ENCODE assay signal across 12 cellular contexts in genomic region chr3:155890671-155891190, GRCh38. TPM values are rescaled to one million over a fixed set of nuclear protein-coding genes. Genes with fewer than 3 reads are reported as not detected.
A peak's percentile ranks its signal among the peaks of the same experiment; 100 is the strongest.
DNase-seq lines count a peak whose midpoint lies in the region; ATAC-seq and TF ChIP-seq lines count a peak whose summit lies in the region.
"Had no signal": no experiment of that assay in that cellular context is flagged by ENCODE, and none has a peak within 500 bp of the region (broad histone marks: within the 10 kb centered on the region; RNA-seq: fewer than 3 reads in every experiment).

No MANE protein-coding gene starts in this region.

- TF ChIP-seq CTCF in LNCaP clone FGC (IDR thresholded peaks at IDR 0.05; ENCODE audit: control insufficient read depth, extremely low read depth, insufficient read depth) (no peak), fibroblast of mammary gland (conservative IDR thresholded peaks at IDR 0.05; ENCODE audit: control insufficient read depth, insufficient read depth, low read depth, low read length) (no peak)

- DNase-seq in AG08396 (ENCODE audit: low spot score) (peak; percentile 55), LNCaP clone FGC (ENCODE audit: low read depth) (peak; percentile 69), fibroblast of mammary gland (ENCODE audit: low read depth) (peak; percentile 74), NCI-H146 (lab: John Stamatoyannopoulos, UW) (no peak), NCI-H524 (lab: John Stamatoyannopoulos, UW) (no peak), ureter (ENCODE audit: low spot score) (no peak)
- DNase-seq: activated naive CD8-positive, alpha-beta T cell treated with anti-CD3 and anti-CD28 coated beads, Interleukin-2, amount 10 ng/mL, durations not matched to agents 7 days and 5 days; NCI-H187 treated with DMSO at 0.1 percent for 48 hours; retina; stimulated activated naive CD8-positive, alpha-beta T cell treated with anti-CD3 and anti-CD28 coated beads, Interleukin-15, Interleukin-2, amounts not matched to agents 100 U/mL and 50 U/mL, for 24 hours had no signal

- no peak overlapping the region for H3K4me3 ChIP-seq in LNCaP clone FGC (ENCODE audit: low read depth, low read length)
- no peak overlapping the region for H3K4me3 ChIP-seq in fibroblast of mammary gland (ENCODE audit: control insufficient read depth, low read depth, low read length)

- ATAC-seq in GM19328 (IDR thresholded peaks at IDR 0.05; ENCODE audit: unreplicated experiment): peak; percentile 47
- no peak for ATAC-seq in HG03457 (IDR thresholded peaks at IDR 0.05; ENCODE audit: unreplicated experiment)
- ATAC-seq: stimulated activated naive CD8-positive, alpha-beta T cell treated with anti-CD3 and anti-CD28 coated beads, Interleukin-15, Interleukin-2, amounts not matched to agents 100 U/mL and 50 U/mL, for 24 hours had no signal

RNA-seq across cellular contexts. Expression of gene GMPS, which starts 20.3 kb away (rescaled TPM):
- total RNA-seq in ureter: 49.4 TPM

RNA-seq across cellular contexts. Expression of gene SLC33A1, which starts 36.5 kb away (rescaled TPM):
- total RNA-seq in ureter: 39.5 TPM

Comparison
In these comparisons a context has a peak if more than half of its experiments do, and no peak if none do; other contexts are left out.
1. DNase-seq: peak in AG08396 (single experiment), LNCaP clone FGC (single experiment) and fibroblast of mammary gland (single experiment); none in NCI-H146 (single experiment), NCI-H524 (0 of 2) and ureter (single experiment).